In genomic region chr9:8611153-8611552, GRCh38 we compare ENCODE assay signal across 27 cellular contexts.
"Had no signal": no experiment of that assay in that cellular context is flagged by ENCODE, and none has a peak within 500 bp of the region (broad histone marks: within the 10 kb centered on the region; RNA-seq: fewer than 3 reads in every experiment).

No MANE protein-coding gene starts in this region.

- DNase-seq: stimulated activated CD4-positive, alpha-beta T cell treated with anti-CD3 and anti-CD28 coated beads, Interleukin-2, amount 100 ng/mL, for 48 hours; stimulated activated CD4-positive, alpha-beta T cell treated with anti-CD3 and anti-CD28 coated beads, Interleukin-4, amount 100 ng/mL, for 1 hour; stimulated activated CD4-positive, alpha-beta T cell treated with anti-CD3 and anti-CD28 coated beads, Interleukin-4, amount 100 ng/mL, for 24 hours; stimulated activated CD4-positive, alpha-beta T cell treated with anti-CD3 and anti-CD28 coated beads, Interleukin-4, amount 100 ng/mL, for 4 hours; stimulated activated CD8-positive, alpha-beta memory T cell treated with anti-CD3 and anti-CD28 coated beads, Interleukin-4, amount 100 ng/mL, for 48 hours; stimulated activated naive B cell treated with anti-CD40 and anti-IgM and Interleukin-4, amounts not matched to agents 10 μg/mL and 1 μg/mL and 100 μg/mL, for 72 hours; stimulated activated naive CD4-positive, alpha-beta T cell; stimulated activated naive CD4-positive, alpha-beta T cell treated with Interleukin-2 at 50 U/mL for 16 hours; stimulated activated naive CD8-positive, alpha-beta T cell treated with anti-CD3 and anti-CD28 coated beads, Interleukin-15, amount 100 ng/mL, for 72 hours; stimulated activated naive CD8-positive, alpha-beta T cell treated with anti-CD3 and anti-CD28 coated beads, Interleukin-15, Interleukin-2, amounts not matched to agents 100 U/mL and 50 U/mL, for 24 hours; stomach; substantia nigra; testis; thyroid gland; tibial artery; transverse colon; trophoblast cell; upper lobe of left lung; upper lobe of right lung; uterus had no signal

- FAIRE-seq: urothelium cell line had no signal

- H3K9me3 ChIP-seq: stomach, suprapubic skin, testis, thoracic aorta, thyroid gland, tibial artery, tibial nerve, transverse colon, upper lobe of left lung, upper lobe of right lung, uterus, vagina had no signal

- H3K4me3 ChIP-seq: stomach, suprapubic skin, testis, thoracic aorta, thyroid gland, tibial artery, tibial nerve, transverse colon, upper lobe of left lung, upper lobe of right lung, uterus, vagina had no signal

- H3K27me3 ChIP-seq: stomach, suprapubic skin, testis, thyroid gland, tibial artery, tibial nerve, transverse colon, upper lobe of left lung, upper lobe of right lung, uterus, vagina had no signal

- ATAC-seq: stimulated activated effector memory CD8-positive, alpha-beta T cell treated with anti-CD3 and anti-CD28 coated beads, Interleukin-12 subunit alpha, Interleukin-12 subunit beta, amount 100 ng/mL, for 72 hours; stimulated activated memory B cell treated with anti-CD40 and anti-IgM and Interleukin-4, amounts not matched to agents 10 μg/mL and 1 μg/mL and 100 μg/mL, for 72 hours; stimulated activated naive B cell treated with anti-CD40 and anti-IgM and Interleukin-4, amounts not matched to agents 10 μg/mL and 1 μg/mL and 100 μg/mL, for 72 hours; stimulated activated naive CD8-positive, alpha-beta T cell treated with anti-CD3 and anti-CD28 coated beads, Interleukin-15, amount 100 ng/mL, for 72 hours; stimulated activated naive CD8-positive, alpha-beta T cell treated with anti-CD3 and anti-CD28 coated beads, Interleukin-15, Interleukin-2, amounts not matched to agents 100 U/mL and 50 U/mL, for 24 hours; upper lobe of right lung had no signal

- H3K36me3 ChIP-seq: stomach, suprapubic skin, thoracic aorta, thyroid gland, tibial artery, tibial nerve, transverse colon, upper lobe of left lung, upper lobe of right lung, uterus, vagina had no signal

- H3K4me1 ChIP-seq: stomach, suprapubic skin, testis, thyroid gland, tibial nerve, transverse colon, upper lobe of left lung, upper lobe of right lung, uterus, vagina had no signal

- H3K27ac ChIP-seq: stomach, suprapubic skin, testis, thyroid gland, tibial artery, tibial nerve, transverse colon, upper lobe of left lung, upper lobe of right lung, uterus, vagina had no signal
